8 cellular contexts compared by ENCODE assay signal in genomic region chr5:65926276-65926761, GRCh38. TPM values are rescaled to one million over a fixed set of nuclear protein-coding genes. Genes with fewer than 3 reads are reported as not detected.
DNase-seq lines count a peak whose midpoint lies in the region; ATAC-seq, FAIRE-seq and TF ChIP-seq lines count a peak whose summit lies in the region.

TSS of gene ERBIN (plus strand) at chr5:65926575. CDS start at chr5:65992719, 66,144 bp downstream.

- DNase-seq in Caco-2 (peak; percentile 79 to 82), HUDEP-2 (lab: John Stamatoyannopoulos, UW; ENCODE audit: unreplicated experiment in 76 of 76) (peak in 61 of 76 experiments; percentile 3 to 76 (median 50)), glutamatergic neuron (peak; percentile 66), pancreas (peak; percentile 80 to 91 (median 86))
- peak; percentile 68 for DNase-seq in activated naive CD8-positive, alpha-beta T cell treated with anti-CD3 and anti-CD28 coated beads for 36 hours

- H3F3A ChIP-seq in SU-DHL-6 (ENCODE audit: insufficient read depth): peaks cover 14% of the 10 kb centered on the region

- H3K4me1 Mint-ChIP-seq in Caco-2 (ENCODE audit: low read depth, unreplicated experiment) (peaks cover 29% of the 10 kb centered on the region), glutamatergic neuron (ENCODE audit: low read depth, unreplicated experiment) (peaks cover 9% of the 10 kb centered on the region)
- peaks cover 29% of the 10 kb centered on the region for H3K4me1 Mint-ChIP-seq in activated naive CD8-positive, alpha-beta T cell treated with anti-CD3 and anti-CD28 coated beads for 36 hours

- H3K36me3 Mint-ChIP-seq in Caco-2 (ENCODE audit: insufficient read depth, unreplicated experiment): peaks cover 33% of the 10 kb centered on the region
- peaks cover 14% of the 10 kb centered on the region for H3K36me3 Mint-ChIP-seq in activated naive CD8-positive, alpha-beta T cell treated with anti-CD3 and anti-CD28 coated beads for 36 hours
- H3K36me3 Mint-ChIP-seq in glutamatergic neuron (ENCODE audit: unreplicated experiment): no peaks in the 10 kb centered on the region

- WGBS in pancreas, 2 donors: 0% methylated on average over 39 to 44 of the region's 44 CpGs
- WGBS in thymus: under 1% methylated on average over 44 of the region's 44 CpGs

- no peaks in the 10 kb centered on the region for H3K9me2 ChIP-seq in SU-DHL-6 (replicated peaks; ENCODE audit: insufficient read depth, low read length)

- intact Hi-C loops in Caco-2 (cut with micrococcal nuclease; ENCODE audit: unreplicated experiment) (loop anchor here (2.0 kb wide), 2 partner anchors 206 to 218 kb away; partner anchors contain the start of gene SREK1), pancreas (cut with DNase I) (no loop called here)

- TF ChIP-seq CTCF in Caco-2 (IDR thresholded peaks at IDR 0.05; ENCODE audit: insufficient read depth in 1 of 2, low read depth in 1 of 2, low read length in 1 of 2, severe bottlenecking in 1 of 2, unreplicated experiment in 1 of 2) (no peak), SU-DHL-6 (IDR thresholded peaks at IDR 0.05; ENCODE audit: insufficient read depth, low read length, poor library complexity, severe bottlenecking) (no peak), glutamatergic neuron (IDR thresholded peaks at IDR 0.05; ENCODE audit: partially characterized antibody, unreplicated experiment) (no peak), pancreas (IDR thresholded peaks at IDR 0.05) (no peak)

- no peak for FAIRE-seq in pancreas (lab: Jason Lieb, UNC)

- peak within 1 kb of the TSS; percentile 97 for H3K27ac Mint-ChIP-seq in Caco-2 (ENCODE audit: unreplicated experiment)
- peak within 1 kb of the TSS; percentile 93 for H3K27ac Mint-ChIP-seq in activated naive CD8-positive, alpha-beta T cell treated with anti-CD3 and anti-CD28 coated beads for 36 hours
- peak within 1 kb of the TSS; percentile 84 for H3K27ac Mint-ChIP-seq in glutamatergic neuron (ENCODE audit: unreplicated experiment)

- peaks cover 19% of the 10 kb centered on the region for H4K20me1 ChIP-seq in SU-DHL-6 (ENCODE audit: low read depth, low read length)

- POLR2A ChIA-PET in Caco-2 (lab: Charles Lee): interaction anchor here (0.6 to 1.1 kb wide), 7 partner anchors 21 to 245 kb away, joined by 3 to 11 read pairs (median 5); partner anchors contain the start of gene SREK1

- H3K27me3 Mint-ChIP-seq in Caco-2 (ENCODE audit: insufficient read depth, unreplicated experiment): no peaks in the 10 kb centered on the region
- H3K27me3 Mint-ChIP-seq in activated naive CD8-positive, alpha-beta T cell treated with anti-CD3 and anti-CD28 coated beads for 36 hours: no peaks in the 10 kb centered on the region
- H3K27me3 Mint-ChIP-seq in glutamatergic neuron (ENCODE audit: unreplicated experiment): peaks cover 11% of the 10 kb centered on the region

- H3K4me3 ChIP-seq in Caco-2 (ENCODE audit: low read depth, low read length) (peak within 1 kb of the TSS; percentile 98), SU-DHL-6 (ENCODE audit: insufficient read depth, low read length, poor library complexity, severe bottlenecking) (peak within 1 kb of the TSS; percentile 91), pancreas (peak within 1 kb of the TSS; percentile 78 to 91 (median 90)), thymus (ENCODE audit: low read length) (peak within 1 kb of the TSS; percentile 68)

- peak within 1 kb of the TSS; percentile 100 for H3K4me2 ChIP-seq in SU-DHL-6 (ENCODE audit: low read depth, low read length, poor library complexity, severe bottlenecking)

- peak within 1 kb of the TSS; percentile 84 for H3K4me3 Mint-ChIP-seq in Caco-2 (ENCODE audit: unreplicated experiment)
- peak within 1 kb of the TSS; percentile 90 for H3K4me3 Mint-ChIP-seq in activated naive CD8-positive, alpha-beta T cell treated with anti-CD3 and anti-CD28 coated beads for 36 hours
- peak within 1 kb of the TSS; percentile 97 for H3K4me3 Mint-ChIP-seq in glutamatergic neuron (ENCODE audit: unreplicated experiment)

- no peaks in the 10 kb centered on the region for H3K9me3 Mint-ChIP-seq in Caco-2 (ENCODE audit: unreplicated experiment)
- H3K9me3 Mint-ChIP-seq in activated naive CD8-positive, alpha-beta T cell treated with anti-CD3 and anti-CD28 coated beads for 36 hours: no peaks in the 10 kb centered on the region
- H3K9me3 Mint-ChIP-seq in glutamatergic neuron (ENCODE audit: unreplicated experiment): peaks cover 12% of the 10 kb centered on the region

- H3K27ac ChIP-seq in SU-DHL-6 (ENCODE audit: low read depth, low read length) (peak within 1 kb of the TSS; percentile 99), pancreas (peak within 1 kb of the TSS; percentile 98 to 99 (median 98)), thymus (ENCODE audit: low read depth) (peak within 1 kb of the TSS; percentile 99)

- CTCF ChIA-PET in Caco-2 (lab: Charles Lee): interaction anchor here (0.7 kb wide), 1 partner anchor 26 kb away, joined by 4 read pairs; no protein-coding TSS in a partner anchor

- peak within 1 kb of the TSS; percentile 97 for H3K9ac ChIP-seq in SU-DHL-6 (ENCODE audit: low read length)

- no TSS peak for BruUV-seq in Caco-2 (replicated peaks; lab: Mats Ljungman, UMichigan)

- ATAC-seq in GM21381 (IDR thresholded peaks at IDR 0.05; ENCODE audit: unreplicated experiment): peak; percentile 23
- peak; percentile 65 to 76 (median 70) for ATAC-seq in pancreas

- H2AFZ ChIP-seq in SU-DHL-6 (ENCODE audit: low read depth, low read length, severe bottlenecking): peak within 1 kb of the TSS; percentile 68

- H3K79me2 ChIP-seq in SU-DHL-6 (ENCODE audit: insufficient read depth, low read length): peaks cover 52% of the 10 kb centered on the region

- H3K9me3 ChIP-seq in Caco-2: no peaks in the 10 kb centered on the region
- no peaks in the 10 kb centered on the region for H3K9me3 ChIP-seq in SU-DHL-6 (ENCODE audit: insufficient read depth, low read length)
- H3K9me3 ChIP-seq in pancreas: no peaks in the 10 kb centered on the region
- H3K9me3 ChIP-seq in thymus (ENCODE audit: control insufficient read depth): no peaks in the 10 kb centered on the region

- H3K27me3 ChIP-seq in Caco-2 (replicated peaks; ENCODE audit: control insufficient read depth, insufficient read depth, low read length): no peaks in the 10 kb centered on the region
- no peaks in the 10 kb centered on the region for H3K27me3 ChIP-seq in SU-DHL-6 (ENCODE audit: low read length)
- no peaks in the 10 kb centered on the region for H3K27me3 ChIP-seq in pancreas
- H3K27me3 ChIP-seq in thymus (ENCODE audit: control insufficient read depth, insufficient read depth): no peaks in the 10 kb centered on the region

- H3K4me1 ChIP-seq in Caco-2: peaks cover 37% of the 10 kb centered on the region
- peaks cover 5 to 14% (median 13%) of the 10 kb centered on the region in 3 donors for H3K4me1 ChIP-seq in pancreas
- H3K4me1 ChIP-seq in thymus (ENCODE audit: control insufficient read depth, insufficient read depth, low read length): peaks cover 2% of the 10 kb centered on the region

- no peaks in the 10 kb centered on the region for H3K36me3 ChIP-seq in Caco-2 (ENCODE audit: control insufficient read depth, insufficient read depth, low read length)
- H3K36me3 ChIP-seq in SU-DHL-6 (ENCODE audit: low read length): peaks cover 3% of the 10 kb centered on the region; the same call in 1 of the 2 replicates
- no peaks in the 10 kb centered on the region for H3K36me3 ChIP-seq in pancreas
- no peaks in the 10 kb centered on the region for H3K36me3 ChIP-seq in thymus (ENCODE audit: control insufficient read depth, insufficient read depth)

RNA-seq across cellular contexts. Expression of gene ERBIN, which starts in this region (rescaled TPM):
- total RNA-seq in Caco-2 (2022) (47.2 and 48.4 TPM in 2 replicates), glutamatergic neuron (ENCODE audit: unreplicated experiment) (67.7 TPM), pancreas (10 to 100 TPM; 22.3 to 41.0 (median 27.9) TPM)
- 10 to 100 TPM; 38.3 to 41.1 TPM for total RNA-seq in activated naive CD8-positive, alpha-beta T cell treated with anti-CD3 and anti-CD28 coated beads for 36 hours
- polyA plus RNA-seq in pancreas (10 to 100 TPM in 1 of 2 donors, 1 to 10 TPM in 1; 7.8 to 11.1 TPM), thymus (45.0 TPM)

Comparison
In these comparisons a context has a peak if more than half of its experiments do, and no peak if none do; other contexts are left out.
1. Peak in every context shown above with its lines: DNase-seq, ATAC-seq, H3K4me3 ChIP-seq and H3K27ac ChIP-seq.